Comparison of ENCODE assay signal across 24 cellular contexts in genomic region chr11:2643746-2644145, GRCh38. TPM values are rescaled to one million over a fixed set of nuclear protein-coding genes. Genes with fewer than 3 reads are reported as not detected.
DNase-seq lines count a peak whose midpoint lies in the region; ATAC-seq, FAIRE-seq and TF ChIP-seq lines count a peak whose summit lies in the region.
"Had no signal": no experiment of that assay in that cellular context is flagged by ENCODE, and none has a peak within 500 bp of the region (broad histone marks: within the 10 kb centered on the region; RNA-seq: fewer than 3 reads in every experiment).

No MANE protein-coding gene starts in this region.

- TF ChIP-seq CTCF in HepG2 (CRISPR knock-in tag; IDR thresholded peaks at IDR 0.05) (no peak), right lobe of liver (IDR thresholded peaks at IDR 0.05) (no peak), liver (IDR thresholded peaks at IDR 0.05; ENCODE audit: low read depth, low read length, missing input control) (no peak), progenitor cell of endocrine pancreas (IDR thresholded peaks at IDR 0.05; ENCODE audit: unreplicated experiment) (no peak)

- H3K4me3 ChIP-seq in HepG2 (replicated peaks in 1 of 3; ENCODE audit: insufficient read depth in 1 of 3, low read depth in 2 of 3, low read length in 3 of 3) (no peak overlapping the region), right lobe of liver (no peak overlapping the region), adipocyte (ENCODE audit: low read length) (peak overlapping the region; percentile 65), liver (ENCODE audit: low read depth in 1 of 3, low read length in 3 of 3) (peak overlapping the region in 2 of 3 donors; percentile 20 to 35)
- H3K4me3 ChIP-seq: A549, GM12878 had no signal

- no peaks in the 10 kb centered on the region for H4K20me1 ChIP-seq in HepG2 (ENCODE audit: insufficient read depth, low read length)
- H4K20me1 ChIP-seq: BLaER1 treated with 17β-estradiol and CSF1 and Interleukin-3, amounts not matched to agents 10 nM and 100 nM had no signal

- POLR2A ChIA-PET in HepG2 (lab: Yijun Ruan, JAX): no interaction called here

- no peaks in the 10 kb centered on the region for H3K27me3 Mint-ChIP-seq in progenitor cell of endocrine pancreas
- H3K27me3 Mint-ChIP-seq: B cell; CD4-positive, alpha-beta T cell had no signal

- H3K36me3 Mint-ChIP-seq in progenitor cell of endocrine pancreas (ENCODE audit: insufficient read depth): peaks cover 54% of the 10 kb centered on the region

- TF ChIP-seq POLR2A in HepG2 (IDR thresholded peaks at IDR 0.05; ENCODE audit: insufficient read depth in 1 of 2, low read depth in 2 of 2, low read length in 2 of 2) (no peak), right lobe of liver (IDR thresholded peaks at IDR 0.05) (no peak)

- H3K9me3 ChIP-seq in HepG2 (ENCODE audit: low read length) (peaks cover 100% of the 10 kb centered on the region), right lobe of liver (peaks cover 0 to 16% (median 4%) of the 10 kb centered on the region in 4 donors), adipocyte (ENCODE audit: control insufficient read depth, low read length) (peaks cover 99% of the 10 kb centered on the region), liver (ENCODE audit: control insufficient read depth in 4 of 4, low read length in 3 of 4) (peaks cover 12 to 46% (median 26%) of the 10 kb centered on the region in 4 donors)

- no peaks in the 10 kb centered on the region for H3K4me1 Mint-ChIP-seq in progenitor cell of endocrine pancreas (ENCODE audit: low read depth)
- H3K4me1 Mint-ChIP-seq: B cell had no signal

- no peak for DNase-seq in HepG2 (ENCODE audit: low spot score)
- no peak for DNase-seq in right lobe of liver
- no peak for DNase-seq in adipocyte (ENCODE audit: low read depth)
- DNase-seq in progenitor cell of endocrine pancreas (ENCODE audit: low spot score, unreplicated experiment): no peak
- no peak for DNase-seq in SKM-1 (lab: John Stamatoyannopoulos, UW; ENCODE audit: unreplicated experiment)
- DNase-seq in RPMI8226: no peak
- DNase-seq in DMS53 treated with DMSO at 0.1 percent for 48 hours (lab: John Stamatoyannopoulos, UW; ENCODE audit: unreplicated experiment): no peak
- DNase-seq: AML-193; Caco-2; Calu3; CD4-positive, alpha-beta T cell; CD8-positive, alpha-beta T cell; DMS79; DND-41; EL; GDM1 had no signal

- intact Hi-C loops in HepG2 (cut with micrococcal nuclease; ENCODE audit: unreplicated experiment) (no loop called here), right lobe of liver (cut with DNase I) (no loop called here)

- no TSS peak for BruUV-seq in HepG2 (replicated peaks; lab: Mats Ljungman, UMichigan)

- TF ChIP-seq EP300 in HepG2 (IDR thresholded peaks at IDR 0.05; ENCODE audit: low read depth in 2 of 2, low read length in 2 of 2) (no peak), HepG2 (CRISPR knock-in tag; IDR thresholded peaks at IDR 0.05; ENCODE audit: borderline replicate concordance) (no peak)

- H3K9ac ChIP-seq in HepG2 (ENCODE audit: insufficient read depth, low read depth, low read length): no peak overlapping the region
- no peak overlapping the region for H3K9ac ChIP-seq in adipocyte (ENCODE audit: low read length)
- no peak overlapping the region for H3K9ac ChIP-seq in liver (ENCODE audit: low read depth in 1 of 2, low read length in 2 of 2)
- H3K9ac ChIP-seq: BLaER1 treated with 17β-estradiol and CSF1 and Interleukin-3, amounts not matched to agents 10 nM and 100 nM had no signal

- no peak for FAIRE-seq in HepG2 (lab: Jason Lieb, UNC)
- FAIRE-seq: D721Med, GM12878 had no signal

- H2AFZ ChIP-seq in HepG2 (ENCODE audit: low read length): no peak overlapping the region

- peak overlapping the region; percentile 76 for H3K27ac Mint-ChIP-seq in progenitor cell of endocrine pancreas
- H3K27ac Mint-ChIP-seq: B cell; CD4-positive, alpha-beta T cell; CD8-positive, alpha-beta T cell had no signal

- H3K4me1 ChIP-seq in HepG2 (ENCODE audit: insufficient read depth, low read length) (no peaks in the 10 kb centered on the region), right lobe of liver (no peaks in the 10 kb centered on the region), adipocyte (ENCODE audit: control insufficient read depth, insufficient read depth, low read length) (no peaks in the 10 kb centered on the region), liver (ENCODE audit: control insufficient read depth in 4 of 4, insufficient read depth in 4 of 4, low read length in 3 of 4) (no peaks in the 10 kb centered on the region)
- H3K4me1 ChIP-seq: A549; BLaER1 treated with 17β-estradiol and CSF1 and Interleukin-3, amounts not matched to agents 10 nM and 100 nM; Caco-2 had no signal

- ATAC-seq in HepG2: no peak
- no peak for ATAC-seq in right lobe of liver
- ATAC-seq: A549; CD8-positive, alpha-beta T cell; GM12878 had no signal

- WGBS in HepG2 (ENCODE audit: low lambda C conversion rate): 98% methylated on average over 3 of the region's 3 CpGs
- 70% methylated on average over 3 of the region's 3 CpGs for WGBS in right lobe of liver (ENCODE audit: insufficient coverage, low coverage, low lambda C conversion rate, missing lambda C conversion rate)
- WGBS in liver: 89% methylated on average over 3 of the region's 3 CpGs

- H3K27ac ChIP-seq in HepG2 (ENCODE audit: extremely low read length, insufficient read depth, low read length) (no peak overlapping the region), right lobe of liver (no peak overlapping the region), liver (ENCODE audit: low read depth in 1 of 2, low read length in 2 of 2) (no peak overlapping the region)
- H3K27ac ChIP-seq: 22Rv1; A549; BLaER1 treated with 17β-estradiol and CSF1 and Interleukin-3, amounts not matched to agents 10 nM and 100 nM; C4-2B had no signal

- H3K27me3 ChIP-seq in HepG2 (ENCODE audit: control insufficient read depth in 1 of 2, insufficient read depth in 2 of 2, low read length in 2 of 2): no peaks in the 10 kb centered on the region
- H3K27me3 ChIP-seq in right lobe of liver: no peaks in the 10 kb centered on the region
- no peaks in the 10 kb centered on the region for H3K27me3 ChIP-seq in adipocyte (replicated peaks; ENCODE audit: control insufficient read depth, insufficient read depth, low read length)
- no peaks in the 10 kb centered on the region for H3K27me3 ChIP-seq in liver (ENCODE audit: control insufficient read depth in 4 of 4, insufficient read depth in 4 of 4, low read length in 3 of 4)
- H3K27me3 ChIP-seq: BLaER1 treated with 17β-estradiol and CSF1 and Interleukin-3, amounts not matched to agents 10 nM and 100 nM had no signal

- H3K4me2 ChIP-seq in HepG2 (ENCODE audit: low read depth, low read length): no peak overlapping the region
- H3K4me2 ChIP-seq: A549; BLaER1 treated with 17β-estradiol and CSF1 and Interleukin-3, amounts not matched to agents 10 nM and 100 nM had no signal

- in situ Hi-C loops in HepG2 (cut with HindIII; ENCODE audit: extremely low pct_ligation_motif_present, low pct_unique_long_range_greater_than_20kb): no loop called here

- no peak overlapping the region for H3K4me3 Mint-ChIP-seq in progenitor cell of endocrine pancreas (ENCODE audit: low read depth)
- H3K4me3 Mint-ChIP-seq: B cell; CD4-positive, alpha-beta T cell; CD8-positive, alpha-beta T cell had no signal

- H3K36me3 ChIP-seq in HepG2 (replicated peaks in 1 of 2; ENCODE audit: control insufficient read depth in 1 of 2, insufficient read depth in 2 of 2, low read length in 2 of 2) (no peaks in the 10 kb centered on the region), right lobe of liver (no peaks in the 10 kb centered on the region), adipocyte (ENCODE audit: control insufficient read depth, insufficient read depth, low read length, severe bottlenecking) (no peaks in the 10 kb centered on the region), liver (ENCODE audit: control insufficient read depth in 4 of 4, insufficient read depth in 3 of 4, low read depth in 1 of 4, low read length in 3 of 4) (no peaks in the 10 kb centered on the region)

- CTCF ChIA-PET in HepG2 (lab: Yijun Ruan, JAX; ENCODE audit: low intra/inter-chr PET ratio, low total read pairs): no interaction called here

- peaks cover 58% of the 10 kb centered on the region for H3K9me3 Mint-ChIP-seq in progenitor cell of endocrine pancreas (ENCODE audit: low read depth)

- no peaks in the 10 kb centered on the region for H3K79me2 ChIP-seq in HepG2 (ENCODE audit: insufficient read depth, low read length)

- TF ChIP-seq RAD21 in HepG2 (CRISPR knock-in tag; IDR thresholded peaks at IDR 0.05) (no peak), liver (IDR thresholded peaks at IDR 0.05) (no peak)

TF ChIP-seq in HepG2, 621 proteins besides CTCF, POLR2A, EP300 and RAD21 (continues in another document):
- TF ChIP-seq PAF1 (CRISPR knock-in tag; IDR thresholded peaks at IDR 0.05) (peak; percentile 77), ZNF124 (CRISPR knock-in tag; IDR thresholded peaks at IDR 0.05) (no peak)

RNA-seq across cellular contexts. Expression of gene KCNQ1OT1, which starts 56.0 kb away (rescaled TPM):
- total RNA-seq in HepG2 (2016; rRNA removed; fragmentation: Illumina TruSeq; extraction: Trizol) (2.5 and 18.9 TPM in 2 replicates), right lobe of liver (1 to 10 TPM in 2 of 6 experiments, under 1 TPM in 4; 0.37 to 1.7 (median 0.60) TPM), liver (1 to 10 TPM in 1 of 2 donors, under 1 TPM in 1; 0.93 to 4.9 TPM), progenitor cell of endocrine pancreas (18.0 and 18.7 TPM in 2 replicates)
- 0.30 and 0.35 TPM in 2 replicates for total RNA-seq in HepG2 (2016; cell fraction: cytosol; rRNA removed; fragmentation: Illumina TruSeq; extraction: Trizol; ENCODE audit: low read depth)
- total RNA-seq in HepG2 (2016; cell fraction: insoluble cytoplasmic fraction; rRNA removed; fragmentation: Illumina TruSeq; extraction: Trizol): 2.0 and 16.5 TPM in 2 replicates
- total RNA-seq in HepG2 (2016; cell fraction: membrane; rRNA removed; fragmentation: Illumina TruSeq; extraction: Trizol): 0.90 and 1.1 TPM in 2 replicates
- total RNA-seq in HepG2 (2016; cell fraction: nucleus; rRNA removed; fragmentation: Illumina TruSeq; extraction: Trizol): 66.8 and 83.4 TPM in 2 replicates
- polyA plus RNA-seq in HepG2 (2011; rRNA removed) (1.3 TPM in 2 replicates), liver (under 1 TPM; 0.05 to 0.29 TPM)
- 0.05 TPM in 2 replicates for polyA plus RNA-seq in HepG2 (2011; cell fraction: cytosol; rRNA removed)
- polyA plus RNA-seq in HepG2 (2011; cell fraction: nucleus; rRNA removed): 11.8 and 14.7 TPM in 2 replicates
- polyA plus RNA-seq in HepG2 (2012): 1.9 and 2.0 TPM in 2 replicates
- polyA plus RNA-seq in HepG2 (2016; cell fraction: cytosol; fragmentation: Illumina TruSeq; extraction: Trizol; ENCODE audit: low read depth): 0.01 and 0.02 TPM in 2 replicates
- 0.15 and 0.17 TPM in 2 replicates for polyA plus RNA-seq in HepG2 (2016; cell fraction: insoluble cytoplasmic fraction; fragmentation: Illumina TruSeq; extraction: Trizol; ENCODE audit: low read depth)
- polyA plus RNA-seq in HepG2 (2016; cell fraction: membrane; fragmentation: Illumina TruSeq; extraction: Trizol; ENCODE audit: low read depth): 0.03 and 0.06 TPM in 2 replicates
- 8.4 and 10.5 TPM in 2 replicates for polyA plus RNA-seq in HepG2 (2016; cell fraction: nucleus; fragmentation: Illumina TruSeq; extraction: Trizol; ENCODE audit: insufficient read depth, low read depth)
- 0.05 and 36.1 TPM in 2 replicates for polyA minus RNA-seq in HepG2 (2011; rRNA and poly(A)+ RNA removed; ENCODE audit: low replicate concordance)
- polyA minus RNA-seq in HepG2 (2011; cell fraction: cytosol; rRNA and poly(A)+ RNA removed): 0.79 and 0.97 TPM in 2 replicates
- 112 and 125 TPM in 2 replicates for polyA minus RNA-seq in HepG2 (2011; cell fraction: nucleus; rRNA and poly(A)+ RNA removed)

Comparison
In these comparisons a context has a peak if more than half of its experiments do, and no peak if none do; other contexts are left out.
1. H3K4me3 ChIP-seq: peak in adipocyte (single experiment) and liver (2 of 3); none in HepG2 (0 of 3) and right lobe of liver (0 of 3).